1 cellular context compared by ENCODE assay signal in genomic region chr6:125858427-125859320, GRCh38.
A peak's percentile ranks its signal among the peaks of the same experiment; 100 is the strongest.
TF ChIP-seq lines count a peak whose summit lies in the region.

No MANE protein-coding gene starts in this region.

TF ChIP-seq in HepG2, 621 proteins besides CTCF, POLR2A, EP300 and RAD21 (continued from another document and continues in another):
- TF ChIP-seq ZBTB4 (CRISPR knock-in tag; IDR thresholded peaks at IDR 0.05; ENCODE audit: borderline replicate concordance): no peak
- TF ChIP-seq UBTF (CRISPR knock-in tag; IDR thresholded peaks at IDR 0.05): no peak
- no peak for TF ChIP-seq THYN1 (CRISPR knock-in tag; IDR thresholded peaks at IDR 0.05; ENCODE audit: borderline replicate concordance, low read depth)
- TF ChIP-seq ZNF850 (CRISPR knock-in tag; conservative IDR thresholded peaks at IDR 0.05): no peak
- no peak for TF ChIP-seq ZNF569 (CRISPR knock-in tag; IDR thresholded peaks at IDR 0.05; ENCODE audit: borderline replicate concordance)
- TF ChIP-seq ESRRA (CRISPR knock-in tag; IDR thresholded peaks at IDR 0.05; ENCODE audit: low read depth): no peak
- no peak for TF ChIP-seq SUZ12 (IDR thresholded peaks at IDR 0.05; ENCODE audit: low read depth, low read length)
- TF ChIP-seq NFYC (CRISPR knock-in tag; IDR thresholded peaks at IDR 0.05): no peak
- TF ChIP-seq DMTF1 (CRISPR knock-in tag; IDR thresholded peaks at IDR 0.05): no peak
- TF ChIP-seq, protein P1, sequence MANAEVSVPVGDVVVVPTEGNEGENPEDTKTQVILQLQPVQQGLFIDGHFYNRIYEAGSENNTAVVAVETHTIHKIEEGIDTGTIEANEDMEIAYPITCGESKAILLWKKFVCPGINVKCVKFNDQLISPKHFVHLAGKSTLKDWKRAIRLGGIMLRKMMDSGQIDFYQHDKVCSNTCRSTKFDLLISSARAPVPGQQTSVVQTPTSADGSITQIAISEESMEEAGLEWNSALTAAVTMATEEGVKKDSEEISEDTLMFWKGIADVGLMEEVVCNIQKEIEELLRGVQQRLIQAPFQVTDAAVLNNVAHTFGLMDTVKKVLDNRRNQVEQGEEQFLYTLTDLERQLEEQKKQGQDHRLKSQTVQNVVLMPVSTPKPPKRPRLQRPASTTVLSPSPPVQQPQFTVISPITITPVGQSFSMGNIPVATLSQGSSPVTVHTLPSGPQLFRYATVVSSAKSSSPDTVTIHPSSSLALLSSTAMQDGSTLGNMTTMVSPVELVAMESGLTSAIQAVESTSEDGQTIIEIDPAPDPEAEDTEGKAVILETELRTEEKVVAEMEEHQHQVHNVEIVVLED (CRISPR knock-in tag; IDR thresholded peaks at IDR 0.05; ENCODE audit: borderline replicate concordance): peak; percentile 27; the same call in 1 of the 2 replicates
- 0 out of 2 replicates have a peak, but pooled peaks have one; percentile 40 for TF ChIP-seq MEF2D (CRISPR knock-in tag; IDR thresholded peaks at IDR 0.05)
- no peak for TF ChIP-seq AHR (CRISPR knock-in tag; IDR thresholded peaks at IDR 0.05)
- TF ChIP-seq ZBTB46 (CRISPR knock-in tag; IDR thresholded peaks at IDR 0.05; ENCODE audit: borderline replicate concordance): no peak
- no peak for TF ChIP-seq ZBTB39 (CRISPR knock-in tag; IDR thresholded peaks at IDR 0.05)
- TF ChIP-seq RARG (CRISPR knock-in tag; IDR thresholded peaks at IDR 0.05; ENCODE audit: low read depth): no peak
- no peak for TF ChIP-seq ZNF549 (CRISPR knock-in tag; IDR thresholded peaks at IDR 0.05)
- TF ChIP-seq TCF7L2 (IDR thresholded peaks at IDR 0.05; ENCODE audit: low read depth, low read length): no peak
- TF ChIP-seq ATF6 (CRISPR knock-in tag; conservative IDR thresholded peaks at IDR 0.05): 0 out of 2 replicates have a peak, but pooled peaks have one; percentile 40
- TF ChIP-seq GATAD1 (CRISPR knock-in tag; IDR thresholded peaks at IDR 0.05): 0 out of 2 replicates have a peak, but pooled peaks have one; percentile 18
- no peak for TF ChIP-seq ZFP41 (CRISPR knock-in tag; IDR thresholded peaks at IDR 0.05; ENCODE audit: borderline replicate concordance)
- no peak for TF ChIP-seq ZNF431 (CRISPR knock-in tag; IDR thresholded peaks at IDR 0.05; ENCODE audit: borderline replicate concordance, low read depth)
- TF ChIP-seq NR2F2 (IDR thresholded peaks at IDR 0.05; ENCODE audit: borderline replicate concordance, low read depth): no peak
- TF ChIP-seq HNF4A (CRISPR knock-in tag; IDR thresholded peaks at IDR 0.05): no peak
- TF ChIP-seq, protein P2, sequence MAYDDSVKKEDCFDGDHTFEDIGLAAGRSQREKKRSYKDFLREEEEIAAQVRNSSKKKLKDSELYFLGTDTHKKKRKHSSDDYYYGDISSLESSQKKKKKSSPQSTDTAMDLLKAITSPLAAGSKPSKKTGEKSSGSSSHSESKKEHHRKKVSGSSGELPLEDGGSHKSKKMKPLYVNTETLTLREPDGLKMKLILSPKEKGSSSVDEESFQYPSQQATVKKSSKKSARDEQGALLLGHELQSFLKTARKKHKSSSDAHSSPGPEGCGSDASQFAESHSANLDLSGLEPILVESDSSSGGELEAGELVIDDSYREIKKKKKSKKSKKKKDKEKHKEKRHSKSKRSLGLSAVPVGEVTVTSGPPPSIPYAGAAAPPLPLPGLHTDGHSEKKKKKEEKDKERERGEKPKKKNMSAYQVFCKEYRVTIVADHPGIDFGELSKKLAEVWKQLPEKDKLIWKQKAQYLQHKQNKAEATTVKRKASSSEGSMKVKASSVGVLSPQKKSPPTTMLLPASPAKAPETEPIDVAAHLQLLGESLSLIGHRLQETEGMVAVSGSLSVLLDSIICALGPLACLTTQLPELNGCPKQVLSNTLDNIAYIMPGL (CRISPR knock-in tag; IDR thresholded peaks at IDR 0.05; ENCODE audit: borderline replicate concordance in 1 of 2, low read depth in 1 of 2): peak; percentile 57 to 84; a peak in 3 of 4 replicates
- TF ChIP-seq ZFX (CRISPR knock-in tag; IDR thresholded peaks at IDR 0.05; ENCODE audit: low read depth): no peak; the same call in 1 of the 2 replicates
- TF ChIP-seq ZNF292 (CRISPR knock-in tag; IDR thresholded peaks at IDR 0.05; ENCODE audit: borderline replicate concordance, low read depth): no peak
- TF ChIP-seq ZNF33A (CRISPR knock-in tag; IDR thresholded peaks at IDR 0.05; ENCODE audit: borderline replicate concordance): no peak
- TF ChIP-seq, protein P3, sequence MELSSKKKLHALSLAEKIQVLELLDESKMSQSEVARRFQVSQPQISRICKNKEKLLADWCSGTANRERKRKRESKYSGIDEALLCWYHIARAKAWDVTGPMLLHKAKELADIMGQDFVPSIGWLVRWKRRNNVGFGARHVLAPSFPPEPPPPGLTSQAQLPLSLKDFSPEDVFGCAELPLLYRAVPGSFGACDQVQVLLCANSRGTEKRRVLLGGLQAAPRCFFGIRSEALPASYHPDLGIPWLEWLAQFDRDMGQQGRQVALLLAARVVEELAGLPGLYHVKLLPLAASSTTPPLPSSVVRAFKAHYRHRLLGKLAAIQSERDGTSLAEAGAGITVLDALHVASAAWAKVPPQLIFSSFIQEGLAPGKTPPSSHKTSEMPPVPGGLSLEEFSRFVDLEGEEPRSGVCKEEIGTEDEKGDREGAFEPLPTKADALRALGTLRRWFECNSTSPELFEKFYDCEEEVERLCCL (CRISPR knock-in tag; IDR thresholded peaks at IDR 0.05; ENCODE audit: borderline replicate concordance): no peak
- no peak for TF ChIP-seq ZNF761 (CRISPR knock-in tag; conservative IDR thresholded peaks at IDR 0.05)
- TF ChIP-seq ZBTB21 (CRISPR knock-in tag; IDR thresholded peaks at IDR 0.05): no peak
- TF ChIP-seq KMT2B (CRISPR knock-in tag; IDR thresholded peaks at IDR 0.05): no peak
- TF ChIP-seq IKZF1 (IDR thresholded peaks at IDR 0.05): no peak
- TF ChIP-seq ZNF101 (CRISPR knock-in tag; IDR thresholded peaks at IDR 0.05; ENCODE audit: borderline replicate concordance, low read depth): no peak
- no peak for TF ChIP-seq ZBTB49 (CRISPR knock-in tag; IDR thresholded peaks at IDR 0.05; ENCODE audit: borderline replicate concordance)
- TF ChIP-seq GTF2F1 (IDR thresholded peaks at IDR 0.05; ENCODE audit: low read length): no peak
- no peak for TF ChIP-seq RBAK (CRISPR knock-in tag; IDR thresholded peaks at IDR 0.05)
- TF ChIP-seq ZNF644 (CRISPR knock-in tag; IDR thresholded peaks at IDR 0.05; ENCODE audit: low read depth): 0 out of 2 replicates have a peak, but pooled peaks have one; percentile 11
- TF ChIP-seq SMAD3 (CRISPR knock-in tag; IDR thresholded peaks at IDR 0.05): no peak
